Comparison of ENCODE assay signal across 11 cellular contexts in the genomic region with DNA sequence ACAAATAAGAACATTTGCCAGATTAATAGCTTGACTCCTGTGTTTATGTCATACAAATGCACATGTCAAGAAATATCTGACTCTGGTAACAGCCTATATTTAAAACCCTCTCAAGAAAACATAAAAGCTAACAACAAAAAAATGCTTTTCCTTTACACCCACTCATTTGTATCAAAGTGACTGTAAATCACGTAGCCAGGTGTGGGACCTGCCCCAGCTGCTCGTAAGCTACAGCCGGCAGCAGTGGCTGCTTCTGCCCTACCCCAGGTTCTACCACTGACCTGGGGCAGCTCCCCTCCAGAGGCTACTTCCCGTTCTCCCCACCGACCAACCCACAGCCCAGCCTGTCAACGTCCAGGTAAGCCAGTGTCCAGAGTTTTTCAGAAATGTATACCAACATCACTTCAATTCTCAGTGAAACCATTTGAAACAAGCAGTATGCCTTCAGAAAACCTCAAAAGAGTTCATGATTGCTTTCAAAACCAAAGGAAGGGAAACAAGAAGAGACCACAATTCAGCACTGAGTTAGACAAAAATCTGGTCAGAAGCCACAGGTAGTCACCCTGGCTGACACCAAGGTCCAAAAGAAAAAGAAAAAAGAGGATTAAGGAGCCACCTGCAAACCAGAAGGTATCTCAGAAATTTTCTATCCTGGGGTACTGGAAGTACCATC. TPM values are rescaled to one million over a fixed set of nuclear protein-coding genes. Genes with fewer than 3 reads are reported as not detected.
DNase-seq lines count a peak whose midpoint lies in the region; ATAC-seq and TF ChIP-seq lines count a peak whose summit lies in the region.
"Had no signal": no experiment of that assay in that cellular context is flagged by ENCODE, and none has a peak within 500 bp of the region (broad histone marks: within the 10 kb centered on the region; RNA-seq: fewer than 3 reads in every experiment).

No MANE protein-coding gene starts in this region.

- peak overlapping the region; percentile 67 for H3K27ac Mint-ChIP-seq in activated naive CD4-positive, alpha-beta T cell treated with anti-CD3 and anti-CD28 coated beads, Interleukin-2, amount 10 ng/mL, durations not matched to agents 7 days and 5 days

- H3K9me3 ChIP-seq in gastrocnemius medialis, result no peaks in the 10 kb centered on the region

- H3K36me3 Mint-ChIP-seq in activated naive CD4-positive, alpha-beta T cell treated with anti-CD3 and anti-CD28 coated beads, Interleukin-2, amount 10 ng/mL, durations not matched to agents 7 days and 5 days, result peaks cover 43% of the 10 kb centered on the region

- no peaks in the 10 kb centered on the region for H3K79me2 ChIP-seq in KMS-11 (ENCODE audit: insufficient read depth, low read depth)

- in situ Hi-C loops in gastrocnemius medialis (cut with MboI; ENCODE audit: low sequenced_read_pairs in 4 of 4), result no loop called here

- no peaks in the 10 kb centered on the region for H3K27me3 Mint-ChIP-seq in activated naive CD4-positive, alpha-beta T cell treated with anti-CD3 and anti-CD28 coated beads, Interleukin-2, amount 10 ng/mL, durations not matched to agents 7 days and 5 days

- H3K4me2 ChIP-seq in KMS-11, result peak overlapping the region; percentile 30; the same call in 1 of the 2 replicates

- intact Hi-C loops in gastrocnemius medialis (cut with DNase I; ENCODE audit: low total_unique reads), result no loop called here

- no peaks in the 10 kb centered on the region for H3K9me3 Mint-ChIP-seq in activated naive CD4-positive, alpha-beta T cell treated with anti-CD3 and anti-CD28 coated beads, Interleukin-2, amount 10 ng/mL, durations not matched to agents 7 days and 5 days
- H3K9me3 Mint-ChIP-seq: neural crest cell had no signal

- H3K27me3 ChIP-seq in KMS-11 (ENCODE audit: insufficient read depth, low read depth) (no peaks in the 10 kb centered on the region), gastrocnemius medialis (no peaks in the 10 kb centered on the region)

- DNase-seq in activated naive CD4-positive, alpha-beta T cell treated with anti-CD3 and anti-CD28 coated beads, Interleukin-2, amount 10 ng/mL, durations not matched to agents 7 days and 5 days, result peak; percentile 21
- DNase-seq in activated naive CD4-positive, alpha-beta T cell treated with Interleukin-2 at 50 U/mL for 16 hours, result no peak
- no peak for DNase-seq in gastrocnemius medialis
- no peak for DNase-seq in HT-29 (ENCODE audit: low spot score)
- no peak for DNase-seq in mucosa of gallbladder (ENCODE audit: low spot score)
- no peak for DNase-seq in left lobe of liver (ENCODE audit: low spot score)
- DNase-seq: DND-41, KG1 had no signal

- peak; percentile 75 for ATAC-seq in HG02571 (IDR thresholded peaks at IDR 0.05; ENCODE audit: unreplicated experiment)
- no peak for ATAC-seq in gastrocnemius medialis
- ATAC-seq in left lobe of liver, result no peak

- 0 out of 2 replicates have a peak, but pooled peaks cover 4% of the 10 kb centered on the region for H4K20me1 ChIP-seq in KMS-11 (ENCODE audit: insufficient read depth)

- TF ChIP-seq CTCF in KMS-11 (conservative IDR thresholded peaks at IDR 0.05; ENCODE audit: low read depth, low read length) (no peak), gastrocnemius medialis (IDR thresholded peaks at IDR 0.05 in 4 of 5, conservative IDR thresholded peaks at IDR 0.05 in 1 of 5) (no peak)

- H3K4me3 ChIP-seq in KMS-11 (IDR thresholded peaks at IDR 0.05; ENCODE audit: insufficient read depth, low read depth, low read length) (no peak overlapping the region), gastrocnemius medialis (no peak overlapping the region)

- peaks cover 18% of the 10 kb centered on the region for H3K4me1 Mint-ChIP-seq in activated naive CD4-positive, alpha-beta T cell treated with anti-CD3 and anti-CD28 coated beads, Interleukin-2, amount 10 ng/mL, durations not matched to agents 7 days and 5 days

- H3K36me3 ChIP-seq in KMS-11 (ENCODE audit: insufficient read depth) (no peaks in the 10 kb centered on the region), gastrocnemius medialis (peaks cover 0 to 65% of the 10 kb centered on the region in 2 donors)

- H2AFZ ChIP-seq in KMS-11 (ENCODE audit: low read depth), result no peak overlapping the region

- H3K9ac ChIP-seq in KMS-11, result no peak overlapping the region

- H3K4me3 Mint-ChIP-seq in activated naive CD4-positive, alpha-beta T cell treated with anti-CD3 and anti-CD28 coated beads, Interleukin-2, amount 10 ng/mL, durations not matched to agents 7 days and 5 days, result peak overlapping the region; percentile 27
- H3K4me3 Mint-ChIP-seq: neural crest cell had no signal

- H3K4me1 ChIP-seq in KMS-11 (ENCODE audit: low read depth, poor library complexity, severe bottlenecking), result peaks cover 26% of the 10 kb centered on the region
- H3K4me1 ChIP-seq in gastrocnemius medialis, result peaks cover 9 to 19% of the 10 kb centered on the region in 2 donors

- TF ChIP-seq POLR2A in gastrocnemius medialis (IDR thresholded peaks at IDR 0.05), result no peak

- H3K27ac ChIP-seq in KMS-11 (no peak overlapping the region), gastrocnemius medialis (peak overlapping the region; percentile 86 to 96 (median 94))

- CTCF ChIA-PET in activated naive CD4-positive, alpha-beta T cell treated with anti-CD3 and anti-CD28 coated beads, Interleukin-2, amount 10 ng/mL, durations not matched to agents 7 days and 5 days (lab: Charles Lee), result interaction anchor here (1.2 kb wide), 1 partner anchor 16 kb away, joined by 4 read pairs; no protein-coding TSS in a partner anchor

RNA-seq across cellular contexts. Expression of a gene that starts 40.4 kb away (rescaled TPM):
- total RNA-seq in gastrocnemius medialis (10 to 100 TPM; 57.8 to 78.9 (median 59.1) TPM), mucosa of gallbladder (50.6 TPM), left lobe of liver (17.9 TPM)
- total RNA-seq in HT-29 (2014; rRNA removed; shearing (Covaris generic)), result 15.7 and 28.1 TPM in 2 replicates
